In the genomic region with DNA sequence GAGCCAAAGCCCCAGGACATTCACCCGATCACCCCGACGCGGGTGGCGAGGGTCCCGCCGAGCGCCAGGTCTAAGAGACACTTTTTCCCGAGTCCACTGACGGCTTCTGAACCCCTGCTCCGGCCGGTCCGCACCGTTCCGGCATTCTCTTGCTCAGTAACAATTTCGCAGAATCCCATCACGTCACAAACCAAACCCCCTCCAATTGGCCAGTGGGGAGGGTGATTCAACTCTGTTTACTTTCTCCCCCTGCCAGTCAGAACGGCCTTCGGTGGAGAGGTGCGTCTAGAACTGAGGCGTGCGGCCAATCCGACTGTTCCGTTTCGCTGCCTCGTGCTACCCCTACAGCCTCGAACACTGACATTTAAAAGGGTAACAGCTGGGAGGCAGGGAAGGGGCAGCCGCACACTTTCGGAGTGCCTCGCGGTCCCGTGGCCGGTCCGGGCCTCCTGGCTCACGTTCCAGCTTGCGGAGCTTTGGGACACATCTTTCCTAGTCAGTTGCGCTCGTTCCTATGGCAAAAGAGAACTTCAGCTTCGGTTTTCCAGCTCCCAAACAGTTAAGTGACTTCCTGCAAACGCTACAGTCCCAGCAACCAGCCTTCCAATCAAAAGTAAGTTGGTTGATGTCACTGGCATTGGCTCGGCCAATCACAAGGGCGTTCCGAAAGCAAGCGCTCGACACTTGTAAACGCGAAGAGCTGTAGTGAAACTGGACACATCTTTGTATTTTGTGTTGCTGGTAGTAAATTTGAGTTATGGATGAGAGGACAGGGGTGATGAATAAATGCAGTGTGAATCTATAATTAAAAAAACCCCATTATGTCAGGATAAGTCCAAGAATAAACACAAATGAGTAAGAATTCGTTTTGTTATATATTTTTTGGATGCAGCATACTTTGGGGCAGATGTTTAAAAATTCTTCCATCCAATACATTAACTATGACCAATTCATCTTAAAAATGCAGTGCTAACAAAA, we compare ENCODE assay signal across 8 cellular contexts. TPM values are rescaled to one million over a fixed set of nuclear protein-coding genes. Genes with fewer than 3 reads are reported as not detected.
A peak's percentile ranks its signal among the peaks of the same experiment; 100 is the strongest.
DNase-seq lines count a peak whose midpoint lies in the region; ATAC-seq and TF ChIP-seq lines count a peak whose summit lies in the region.

A gene (minus strand): TSS at position 860 of the 978 bp plus-strand sequence. CDS start 1,294 bp downstream, outside the sequence.

- BruUV-seq in Panc1 (replicated peaks; lab: Mats Ljungman, UMichigan), result no TSS peak

- H3K4me1 ChIP-seq in Panc1 (ENCODE audit: control insufficient read depth, insufficient read depth, low read length) (0 out of 2 replicates have a peak, but pooled peaks cover 3% of the 10 kb centered on the region), mucosa of stomach (ENCODE audit: control insufficient read depth, insufficient read depth, low read length) (peaks cover 29% of the 10 kb centered on the region)

- no peaks in the 10 kb centered on the region for H3K27me3 ChIP-seq in Panc1 (ENCODE audit: control insufficient read depth, insufficient read depth, low read length)
- H3K27me3 ChIP-seq in mucosa of stomach (ENCODE audit: control insufficient read depth, insufficient read depth, low read length), result no peaks in the 10 kb centered on the region

- no peaks in the 10 kb centered on the region for H3K36me3 Mint-ChIP-seq in activated T-cell treated with anti-CD3 and anti-CD28 coated beads, Interleukin-2, amount 50 U/mL, for 4 hours (ENCODE audit: insufficient read depth)

- ATAC-seq in GM21526 (IDR thresholded peaks at IDR 0.05; ENCODE audit: low FRiP score, unreplicated experiment), result peak; percentile 67
- ATAC-seq in Panc1, result peak; percentile 84
- peak; percentile 78 for ATAC-seq in activated T-cell treated with anti-CD3 and anti-CD28 coated beads, Interleukin-2, amount 50 U/mL, for 4 hours

- POLR2A ChIA-PET in Panc1 (lab: Charles Lee), result interaction anchor here (0.7 kb wide), 1 partner anchor 10 kb away, joined by 3 read pairs; no protein-coding TSS in a partner anchor

- intact Hi-C loops in Panc1 (cut with micrococcal nuclease; ENCODE audit: unreplicated experiment), result loop anchor here (5.0 kb wide), 1 partner anchor 67 kb away; no protein-coding TSS in a partner anchor

- H3K27me3 Mint-ChIP-seq in activated T-cell treated with anti-CD3 and anti-CD28 coated beads, Interleukin-2, amount 50 U/mL, for 4 hours (ENCODE audit: low read depth), result no peaks in the 10 kb centered on the region

- CTCF ChIA-PET in Panc1 (lab: Charles Lee), result no interaction called here

- peak within 1 kb of the TSS; percentile 100 for H3K9ac ChIP-seq in mucosa of stomach (ENCODE audit: low read length)

- peak within 1 kb of the TSS; percentile 54 to 58 for H3K4me3 ChIP-seq in Panc1 (ENCODE audit: low read depth in 2 of 2, low read length in 2 of 2)
- peak within 1 kb of the TSS; percentile 43 for H3K4me3 ChIP-seq in mucosa of stomach (ENCODE audit: low read length)

- H3K9me3 Mint-ChIP-seq in activated T-cell treated with anti-CD3 and anti-CD28 coated beads, Interleukin-2, amount 50 U/mL, for 4 hours, result no peaks in the 10 kb centered on the region

- in situ Hi-C loops in Panc1 (cut with HindIII; ENCODE audit: low pct_unique_long_range_greater_than_20kb, low sequenced_read_pairs), result no loop called here

- DNase-seq in DMS 273 (lab: John Stamatoyannopoulos, UW; ENCODE audit: unreplicated experiment) (peak; percentile 98), HuH-7.5 (ENCODE audit: low spot score) (peak; percentile 93), Panc1 (ENCODE audit: low read depth, low spot score) (peak; percentile 71), erythroblast (lab: John Stamatoyannopoulos, UW) (peak; percentile 92 to 95)
- peak; percentile 85 for DNase-seq in activated T-cell treated with anti-CD3 and anti-CD28 coated beads, Interleukin-2, amount 50 U/mL, for 4 hours
- peak; percentile 87 for DNase-seq in stimulated activated CD8-positive, alpha-beta memory T cell treated with anti-CD3 and anti-CD28 coated beads, Interleukin-4, amount 100 ng/mL, for 48 hours

- peak; percentile 98 for TF ChIP-seq POLR2A in erythroblast (IDR thresholded peaks at IDR 0.05; ENCODE audit: low read length)

- H3K4me1 Mint-ChIP-seq in activated T-cell treated with anti-CD3 and anti-CD28 coated beads, Interleukin-2, amount 50 U/mL, for 4 hours (ENCODE audit: low read depth), result peaks cover 48% of the 10 kb centered on the region

- peak within 1 kb of the TSS; percentile 41 for H3K27ac ChIP-seq in Panc1 (ENCODE audit: low read length)

- H3K9me3 ChIP-seq in Panc1 (ENCODE audit: control insufficient read depth, insufficient read depth, low read depth, low read length) (no peaks in the 10 kb centered on the region), mucosa of stomach (ENCODE audit: control insufficient read depth, low read length) (no peaks in the 10 kb centered on the region)

- no peak for TF ChIP-seq CTCF in Panc1 (IDR thresholded peaks at IDR 0.05)

- peak within 1 kb of the TSS; percentile 93 for H3K4me3 Mint-ChIP-seq in activated T-cell treated with anti-CD3 and anti-CD28 coated beads, Interleukin-2, amount 50 U/mL, for 4 hours

- no peaks in the 10 kb centered on the region; the same call in 1 of the 2 replicates for H3K36me3 ChIP-seq in Panc1 (ENCODE audit: control insufficient read depth, insufficient read depth, low read length)
- no peaks in the 10 kb centered on the region for H3K36me3 ChIP-seq in mucosa of stomach (ENCODE audit: control insufficient read depth, insufficient read depth, low read length)

RNA-seq across cellular contexts. Expression of the gene that starts here (rescaled TPM):
- 0.95 TPM for total RNA-seq in Panc1 (2021; ENCODE audit: unreplicated experiment)
- 0.55 TPM for polyA plus RNA-seq in Panc1 (2012; ENCODE audit: insufficient read length)
- total RNA-seq in activated T-cell treated with anti-CD3 and anti-CD28 coated beads, Interleukin-2, amount 50 U/mL, for 4 hours, result 10 to 100 TPM; 21.3 to 25.3 (median 24.6) TPM

Comparison
In these comparisons a context has a peak if more than half of its experiments do, and no peak if none do; other contexts are left out.
1. Peak in every context shown above with its lines: DNase-seq, ATAC-seq, H3K4me3 ChIP-seq and H3K27ac ChIP-seq.
2. RNA of the gene that starts here (total RNA-seq): 21.3 to 25.3 TPM in activated T-cell treated with anti-CD3 and anti-CD28 coated beads, Interleukin-2, amount 50 U/mL, for 4 hours; 0.95 TPM in Panc1 (single experiment); every median in the first group is over 10 times any median in the second.
3. Peak in DNase-seq, ATAC-seq, H3K4me3 ChIP-seq and H3K27ac ChIP-seq in Panc1; RNA of the gene not detected or under 1 TPM.